ENCODE assay signal across 23 cellular contexts in genomic region chr14:30748343-30748742, GRCh38.
"Had no signal": no experiment of that assay in that cellular context is flagged by ENCODE, and none has a peak within 500 bp of the region (broad histone marks: within the 10 kb centered on the region; RNA-seq: fewer than 3 reads in every experiment).

No MANE protein-coding gene starts in this region.

- DNase-seq: activated CD4-positive, alpha-beta T cell treated with anti-CD3 and anti-CD28 coated beads for 48 hours; activated CD4-positive, alpha-beta T cell treated with anti-CD3 and anti-CD28 coated beads, Interleukin-2, amount 50 U/mL, for 4 hours; activated CD8-positive, alpha-beta memory T cell treated with anti-CD3 and anti-CD28 coated beads, Interleukin-2, amount 50 U/mL, for 48 hours; activated CD8-positive, alpha-beta T cell treated with anti-CD3 and anti-CD28 coated beads, Interleukin-2, amount 10 ng/mL, durations not matched to agents 7 days and 5 days; activated naive CD4-positive, alpha-beta T cell treated with anti-CD3 and anti-CD28 coated beads, Interleukin-2, amount 50 U/mL, for 16 hours; activated naive CD8-positive, alpha-beta T cell treated with anti-CD3 and anti-CD28 coated beads, Interleukin-2, amount 10 ng/mL, durations not matched to agents 7 days and 5 days; activated T-cell treated with anti-CD3 and anti-CD28 coated beads, Interleukin-2, amount 50 U/mL, for 1 hour; adrenal gland; anterior cingulate cortex; cerebellar nuclear complex; MM.1S; NCI-H1105 treated with DMSO at 0.1 percent for 48 hours; NCI-H1436 treated with DMSO at 0.1 percent for 48 hours; NCI-H187; NCI-H2081; NCI-H446; NCI-H524; NCI-H748 treated with DMSO at 0.1 percent for 48 hours; PC-3; SHP77; T-helper 17 cell; T-helper 9 cell had no signal

- H3K4me3 ChIP-seq: adrenal gland, SJSA1 had no signal
